Comparison of ENCODE assay signal across 1 cellular context in the genomic region with DNA sequence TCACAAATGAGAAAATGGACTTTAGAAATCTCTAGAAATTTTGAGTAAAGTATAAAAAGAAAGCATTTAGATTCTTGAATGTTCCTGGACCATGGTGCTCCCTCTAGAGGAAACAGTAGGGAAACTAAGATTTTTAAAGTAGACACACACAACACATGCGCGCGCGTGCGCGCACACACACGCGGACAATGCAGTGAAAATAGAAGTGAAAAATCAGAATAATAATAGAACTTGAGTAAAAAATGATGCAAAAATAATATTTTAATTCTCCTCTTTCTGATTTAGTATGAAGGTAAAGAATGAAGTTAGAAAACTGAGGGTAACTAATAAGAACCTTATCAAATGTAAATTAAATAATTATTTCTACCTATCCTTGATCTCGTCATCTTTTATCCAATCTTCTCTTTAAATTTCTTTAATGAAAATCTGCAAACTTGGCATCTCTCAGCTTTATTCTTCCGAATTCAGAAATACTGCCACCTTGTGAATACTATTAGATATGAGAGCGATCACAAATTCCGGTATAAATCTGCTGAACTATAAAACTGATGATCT.
TF ChIP-seq lines count a peak whose summit lies in the region.

No MANE protein-coding gene starts in this region.

TF ChIP-seq in liver, 16 proteins besides CTCF, POLR2A, EP300 and RAD21 (continued from another document):
- TF ChIP-seq, protein P1, sequence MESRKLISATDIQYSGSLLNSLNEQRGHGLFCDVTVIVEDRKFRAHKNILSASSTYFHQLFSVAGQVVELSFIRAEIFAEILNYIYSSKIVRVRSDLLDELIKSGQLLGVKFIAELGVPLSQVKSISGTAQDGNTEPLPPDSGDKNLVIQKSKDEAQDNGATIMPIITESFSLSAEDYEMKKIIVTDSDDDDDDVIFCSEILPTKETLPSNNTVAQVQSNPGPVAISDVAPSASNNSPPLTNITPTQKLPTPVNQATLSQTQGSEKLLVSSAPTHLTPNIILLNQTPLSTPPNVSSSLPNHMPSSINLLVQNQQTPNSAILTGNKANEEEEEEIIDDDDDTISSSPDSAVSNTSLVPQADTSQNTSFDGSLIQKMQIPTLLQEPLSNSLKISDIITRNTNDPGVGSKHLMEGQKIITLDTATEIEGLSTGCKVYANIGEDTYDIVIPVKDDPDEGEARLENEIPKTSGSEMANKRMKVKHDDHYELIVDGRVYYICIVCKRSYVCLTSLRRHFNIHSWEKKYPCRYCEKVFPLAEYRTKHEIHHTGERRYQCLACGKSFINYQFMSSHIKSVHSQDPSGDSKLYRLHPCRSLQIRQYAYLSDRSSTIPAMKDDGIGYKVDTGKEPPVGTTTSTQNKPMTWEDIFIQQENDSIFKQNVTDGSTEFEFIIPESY (IDR thresholded peaks at IDR 0.05) = no peak
- TF ChIP-seq JUND (IDR thresholded peaks at IDR 0.05) (no peak), HNF4A (conservative IDR thresholded peaks at IDR 0.05) (no peak), FOXA2 (IDR thresholded peaks at IDR 0.05) (no peak), YY1 (IDR thresholded peaks at IDR 0.05) (no peak)
